In the genomic region with DNA sequence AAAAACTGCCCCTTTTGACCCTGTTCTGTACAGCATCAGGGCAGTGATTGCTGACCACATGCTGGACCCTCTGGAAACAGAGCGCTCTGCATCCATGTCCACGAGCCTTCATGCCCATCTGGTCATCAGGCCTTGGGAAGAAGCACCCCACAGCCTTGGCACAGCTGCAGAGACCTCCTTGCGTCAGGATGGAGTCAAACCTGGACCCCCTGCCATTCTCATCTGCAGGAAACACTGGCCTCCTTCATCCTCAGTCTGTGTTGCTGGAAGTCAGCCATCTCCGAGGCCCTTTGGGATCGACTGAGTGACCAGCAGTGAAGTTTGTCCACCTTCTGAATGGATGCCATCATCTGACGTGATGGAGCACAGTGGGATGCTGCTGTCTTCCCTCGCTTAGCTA, we compare ENCODE assay signal across 23 cellular contexts.
"Had no signal": no experiment of that assay in that cellular context is flagged by ENCODE, and none has a peak within 500 bp of the region (broad histone marks: within the 10 kb centered on the region; RNA-seq: fewer than 3 reads in every experiment).

No MANE protein-coding gene starts in this region.

- H3K27me3 ChIP-seq: gastroesophageal sphincter, heart left ventricle, hepatocyte, left lung, neutrophil, pancreas, spleen, tibial nerve, upper lobe of left lung, uterus had no signal

- H3K4me1 ChIP-seq: gastroesophageal sphincter, heart left ventricle, left lung, pancreas, spleen, tibial nerve, upper lobe of left lung, uterus had no signal

- H3K27ac ChIP-seq: dorsolateral prefrontal cortex, epithelial cell of prostate, gastroesophageal sphincter, heart left ventricle, hepatocyte, left lung, neutrophil, pancreas, skin epidermis, spleen, thoracic aorta, tibial nerve, upper lobe of left lung, uterus had no signal

- DNase-seq: cerebellar nuclear complex; dorsolateral prefrontal cortex; effector CD4-positive, alpha-beta T cell; foreskin fibroblast; heart left ventricle; left cardiac atrium; mammary epithelial cell; natural killer cell; spleen; stimulated activated CD4-positive, alpha-beta T cell treated with anti-CD3 and anti-CD28 coated beads, Interleukin-2, amount 100 ng/mL, for 48 hours; stimulated activated naive B cell treated with anti-CD40 and anti-IgM and Interleukin-4, amounts not matched to agents 10 μg/mL and 1 μg/mL and 100 μg/mL, for 72 hours; upper lobe of left lung; uterus had no signal

- H3K4me3 ChIP-seq: dorsolateral prefrontal cortex, gastroesophageal sphincter, heart left ventricle, hepatocyte, left lung, pancreas, skin epidermis, spleen, thoracic aorta, tibial nerve, upper lobe of left lung, uterus had no signal

- H3K36me3 ChIP-seq: heart left ventricle, left lung, neutrophil, pancreas, spleen, upper lobe of left lung, uterus had no signal

- ATAC-seq: esophagus mucosa; gastroesophageal sphincter; heart left ventricle; left lung; natural killer cell; pancreas; stimulated activated naive B cell treated with anti-CD40 and anti-IgM and Interleukin-4, amounts not matched to agents 10 μg/mL and 1 μg/mL and 100 μg/mL, for 72 hours had no signal

- H3K9me3 ChIP-seq: gastroesophageal sphincter, neutrophil, pancreas, thoracic aorta, uterus had no signal
